8 cellular contexts compared by ENCODE assay signal in the genomic region with DNA sequence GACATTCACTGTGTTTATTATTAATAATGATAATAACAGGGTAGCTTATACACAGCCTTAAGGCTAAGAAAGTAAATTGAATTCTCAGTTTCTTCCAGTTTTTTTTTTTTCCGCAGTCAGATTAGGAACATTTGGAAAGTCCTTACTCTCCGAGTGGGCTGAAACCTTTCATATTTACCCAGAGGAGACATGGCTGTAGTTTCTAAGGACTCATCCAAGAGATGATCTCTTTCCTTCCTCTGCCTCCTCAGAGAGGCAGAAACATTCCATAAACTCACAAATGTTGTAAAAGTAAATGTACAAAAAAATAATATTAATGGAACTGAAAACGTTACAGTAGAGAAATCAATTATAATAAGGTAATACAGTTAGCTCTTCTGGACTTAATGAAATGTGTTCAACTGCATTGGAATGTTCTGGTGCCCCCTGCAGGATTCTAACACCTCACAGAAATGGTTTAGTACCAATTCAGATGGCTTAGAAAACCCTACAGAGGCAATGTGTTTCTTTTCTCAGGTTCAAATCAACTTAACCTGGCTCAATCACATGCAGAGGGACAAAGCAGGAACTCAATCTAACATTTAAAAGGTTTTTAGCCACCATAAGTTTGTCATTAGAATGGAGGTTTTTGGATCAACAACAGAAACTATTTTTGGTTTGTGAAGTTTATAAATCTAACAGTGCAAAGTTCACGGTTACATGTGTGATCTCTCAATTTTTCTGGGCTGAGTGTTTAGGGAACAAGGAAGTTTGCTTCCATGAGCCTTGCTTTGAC.
DNase-seq lines count a peak whose midpoint lies in the region; ATAC-seq, FAIRE-seq and TF ChIP-seq lines count a peak whose summit lies in the region.

No MANE protein-coding gene starts in this region.

- H3K27ac ChIP-seq in H1 (ENCODE audit: low read depth, low read length) (no peak overlapping the region), testis (no peak overlapping the region)
- H3K27ac ChIP-seq in naive thymus-derived CD4-positive, alpha-beta T cell (ENCODE audit: low read depth, low read length) = no peak overlapping the region

- no peak overlapping the region for H2BK20ac ChIP-seq in H1 (ENCODE audit: low read length)

- H4K91ac ChIP-seq in H1 (replicated peaks; ENCODE audit: insufficient read length, low read length) = no peak overlapping the region

- H3K4me2 ChIP-seq in H1 (ENCODE audit: insufficient read depth in 1 of 2, low read depth in 2 of 2, low read length in 2 of 2) = no peak overlapping the region

- H3K56ac ChIP-seq in H1 (replicated peaks; ENCODE audit: insufficient read length, low read depth, low read length) = no peak overlapping the region

- H3K4me3 ChIP-seq in H1 (ENCODE audit: extremely low read depth in 1 of 4, insufficient read depth in 2 of 4, low read depth in 3 of 4, low read length in 4 of 4) (no peak overlapping the region), testis (no peak overlapping the region)
- no peak overlapping the region for H3K4me3 ChIP-seq in naive thymus-derived CD4-positive, alpha-beta T cell (ENCODE audit: low read length)

- TF ChIP-seq CTCF in H1 (IDR thresholded peaks at IDR 0.05; ENCODE audit: control extremely low read depth in 1 of 3, insufficient read depth in 1 of 3, low read depth in 1 of 3, low read length in 3 of 3) (peak in 2 of 3 experiments; percentile 45 to 59; a peak in 3 of 4 replicates), testis (IDR thresholded peaks at IDR 0.05) (peak; percentile 39 to 48 (median 46))

- H3K4me3 Mint-ChIP-seq in activated CD4-positive, alpha-beta T cell treated with anti-CD3 and anti-CD28 coated beads, Interleukin-2, amount 10 ng/mL, durations not matched to agents 7 days and 5 days = no peak overlapping the region
- H3K4me3 Mint-ChIP-seq in naive thymus-derived CD4-positive, alpha-beta T cell = no peak overlapping the region

- no peak overlapping the region for H3K23ac ChIP-seq in H1 (ENCODE audit: insufficient read length)

- no peak overlapping the region for H2BK5ac ChIP-seq in H1 (ENCODE audit: low read depth, low read length)

- H3K9ac ChIP-seq in H1 (replicated peaks in 1 of 4; ENCODE audit: extremely low read depth in 1 of 4, low read depth in 3 of 4, low read length in 3 of 4) = no peak overlapping the region

- H4K5ac ChIP-seq in H1 (ENCODE audit: insufficient read length, low read depth, low read length) = no peak overlapping the region

- 41% methylated on average over 4 of the region's 4 CpGs; no CpG with 5 or more reads in 1 of the 2 experiments for WGBS in H1 (ENCODE audit: extremely low coverage in 1 of 2, insufficient coverage in 1 of 2, insufficient read length in 1 of 2, insufficient replicate concordance in 2 of 2, low coverage in 1 of 2, low lambda C conversion rate in 2 of 2, missing lambda C conversion rate in 1 of 2), 2 experiments
- WGBS in testis, 2 donors = 32 to 34% methylated on average over 4 of the region's 4 CpGs

- no peak overlapping the region for H2BK12ac ChIP-seq in H1 (ENCODE audit: low read depth, low read length)

- H3K27me3 ChIP-seq in H1 (replicated peaks in 1 of 4; ENCODE audit: control insufficient read depth in 3 of 4, extremely low read depth in 1 of 4, insufficient read depth in 3 of 4, low read length in 3 of 4) = no peaks in the 10 kb centered on the region
- no peaks in the 10 kb centered on the region for H3K27me3 ChIP-seq in naive thymus-derived CD4-positive, alpha-beta T cell (ENCODE audit: control insufficient read depth in 2 of 2, insufficient read depth in 2 of 2, low read length in 2 of 2)
- H3K27me3 ChIP-seq in testis = no peaks in the 10 kb centered on the region

- no peaks in the 10 kb centered on the region for H3K23me2 ChIP-seq in H1 (ENCODE audit: low read depth, low read length)

- H2BK15ac ChIP-seq in H1 (ENCODE audit: low read length) = no peak overlapping the region

- H3K4ac ChIP-seq in H1 (replicated peaks; ENCODE audit: insufficient read length, low read depth, low read length) = no peak overlapping the region

- peak; percentile 75 to 79 for TF ChIP-seq RAD21 in H1 (IDR thresholded peaks at IDR 0.05 in 1 of 2, conservative IDR thresholded peaks at IDR 0.05 in 1 of 2; ENCODE audit: low read depth in 2 of 2, low read length in 2 of 2)

- no peak overlapping the region for H2BK120ac ChIP-seq in H1 (replicated peaks; ENCODE audit: low read depth, low read length)

- H3K14ac ChIP-seq in H1 (ENCODE audit: insufficient read length) = no peak overlapping the region

- H4K20me1 ChIP-seq in H1 (replicated peaks in 1 of 2; ENCODE audit: control insufficient read depth in 1 of 2, insufficient read depth in 2 of 2, low read length in 2 of 2) = no peaks in the 10 kb centered on the region

- intact Hi-C loops in naive thymus-derived CD4-positive, alpha-beta T cell (cut with micrococcal nuclease) = loop anchor here (1.0 to 10.0 kb wide), 16 partner anchors 27 to 595 kb away; partner anchors contain the start of gene GLCCI1 (in 1 of the 2)
- intact Hi-C loops in testis (cut with DNase I; ENCODE audit: low total_unique reads) = no loop called here

- peaks cover 8% of the 10 kb centered on the region for H3K27me3 Mint-ChIP-seq in activated CD4-positive, alpha-beta T cell treated with anti-CD3 and anti-CD28 coated beads, Interleukin-2, amount 10 ng/mL, durations not matched to agents 7 days and 5 days
- peaks cover 0 to 10% (median 8%) of the 10 kb centered on the region in 5 donors for H3K27me3 Mint-ChIP-seq in naive thymus-derived CD4-positive, alpha-beta T cell

- no peaks in the 10 kb centered on the region for H3K79me2 ChIP-seq in H1 (ENCODE audit: control insufficient read depth in 1 of 2, insufficient read depth in 2 of 2, low read length in 2 of 2)

- no peaks in the 10 kb centered on the region; a peak in 1 of 8 replicates for H3K36me3 ChIP-seq in H1 (ENCODE audit: control insufficient read depth in 2 of 4, insufficient read depth in 4 of 4, low read length in 3 of 4)
- no peaks in the 10 kb centered on the region for H3K36me3 ChIP-seq in naive thymus-derived CD4-positive, alpha-beta T cell (ENCODE audit: control insufficient read depth in 2 of 3, insufficient read depth in 3 of 3, low read length in 3 of 3)
- no peaks in the 10 kb centered on the region for H3K36me3 ChIP-seq in testis (ENCODE audit: low read depth, missing control alignments)

- H3K4me1 ChIP-seq in H1 (replicated peaks in 1 of 4; ENCODE audit: control insufficient read depth in 3 of 4, insufficient read depth in 4 of 4, low read length in 3 of 4) (peaks cover 0 to 14% (median 2%) of the 10 kb centered on the region in 4 experiments; a peak in 4 of 7 replicates), testis (no peaks in the 10 kb centered on the region)
- peaks cover 0 to 6% of the 10 kb centered on the region in 2 donors for H3K4me1 ChIP-seq in naive thymus-derived CD4-positive, alpha-beta T cell (ENCODE audit: control insufficient read depth in 2 of 2, insufficient read depth in 2 of 2, low read length in 2 of 2)

- TF ChIP-seq EP300 in H1 (IDR thresholded peaks at IDR 0.05; ENCODE audit: borderline replicate concordance in 1 of 2, low read depth in 2 of 2, low read length in 2 of 2) = no peak

- no peaks in the 10 kb centered on the region for H3K79me1 ChIP-seq in H1 (ENCODE audit: low read depth, low read length)

- H2AK5ac ChIP-seq in H1 (ENCODE audit: low read depth, low read length) = no peak overlapping the region

- H3K27ac Mint-ChIP-seq in activated CD4-positive, alpha-beta T cell treated with anti-CD3 and anti-CD28 coated beads, Interleukin-2, amount 10 ng/mL, durations not matched to agents 7 days and 5 days = peak overlapping the region; percentile 16
- peak overlapping the region in 2 of 9 donors; percentile 5 to 42 for H3K27ac Mint-ChIP-seq in naive thymus-derived CD4-positive, alpha-beta T cell

- TF ChIP-seq POLR2A in H1 (IDR thresholded peaks at IDR 0.05; ENCODE audit: control extremely low read depth in 1 of 2, low read depth in 2 of 2, low read length in 2 of 2) = no peak
- TF ChIP-seq POLR2A in testis (IDR thresholded peaks at IDR 0.05) = no peak

- CTCF ChIA-PET in activated CD4-positive, alpha-beta T cell treated with anti-CD3 and anti-CD28 coated beads, Interleukin-2, amount 10 ng/mL, durations not matched to agents 7 days and 5 days (lab: Charles Lee) = interaction anchor here (0.6 to 3.0 kb wide), 13 partner anchors 8 to 509 kb away, joined by 3 to 11 read pairs (median 4); no protein-coding TSS in a partner anchor
- CTCF ChIA-PET in H1 (lab: Charles Lee; ENCODE audit: partially characterized antibody) = interaction anchor here (0.6 to 2.4 kb wide), 38 partner anchors 9 to 549 kb away, joined by 3 to 10 read pairs (median 4); partner anchors contain the start of gene GLCCI1
- CTCF ChIA-PET in naive thymus-derived CD4-positive, alpha-beta T cell (lab: Charles Lee) = interaction anchor here (0.6 to 4.2 kb wide), 29 partner anchors 9 to 627 kb away, joined by 3 to 29 read pairs (median 5); no protein-coding TSS in a partner anchor

- ATAC-seq in GM18498 (IDR thresholded peaks at IDR 0.05; ENCODE audit: unreplicated experiment) (peak; percentile 84), HG02943 (IDR thresholded peaks at IDR 0.05; ENCODE audit: low read depth, unreplicated experiment) (peak; percentile 91)
- ATAC-seq in naive thymus-derived CD4-positive, alpha-beta T cell = peak; percentile 89

- no peak overlapping the region for H2AFZ ChIP-seq in H1 (ENCODE audit: low read length)

- peak; percentile 78 for FAIRE-seq in H1 (lab: Jason Lieb, UNC)

- H3K9me3 Mint-ChIP-seq in activated CD4-positive, alpha-beta T cell treated with anti-CD3 and anti-CD28 coated beads, Interleukin-2, amount 10 ng/mL, durations not matched to agents 7 days and 5 days = no peaks in the 10 kb centered on the region
- no peaks in the 10 kb centered on the region for H3K9me3 Mint-ChIP-seq in naive thymus-derived CD4-positive, alpha-beta T cell

- DNase-seq in AG08396 (ENCODE audit: low spot score) (peak; percentile 17), NCI-H2227 (lab: John Stamatoyannopoulos, UW; ENCODE audit: unreplicated experiment) (peak; percentile 48), H1 (ENCODE audit: low read depth in 1 of 2, low spot score in 2 of 2) (no peak), testis (peak; percentile 85)
- DNase-seq in activated CD4-positive, alpha-beta T cell treated with anti-CD3 and anti-CD28 coated beads, Interleukin-2, amount 10 ng/mL, durations not matched to agents 7 days and 5 days = peak; percentile 80
- peak; percentile 11 to 73 (median 65) for DNase-seq in naive thymus-derived CD4-positive, alpha-beta T cell

- peaks cover 30% of the 10 kb centered on the region for H3K4me1 Mint-ChIP-seq in activated CD4-positive, alpha-beta T cell treated with anti-CD3 and anti-CD28 coated beads, Interleukin-2, amount 10 ng/mL, durations not matched to agents 7 days and 5 days
- peaks cover 7 to 33% (median 17%) of the 10 kb centered on the region in 7 donors for H3K4me1 Mint-ChIP-seq in naive thymus-derived CD4-positive, alpha-beta T cell

- no peaks in the 10 kb centered on the region for H3K9me3 ChIP-seq in H1 (ENCODE audit: insufficient read depth in 2 of 2, low read depth in 1 of 2, low read length in 1 of 2)
- H3K9me3 ChIP-seq in naive thymus-derived CD4-positive, alpha-beta T cell (ENCODE audit: control insufficient read depth in 2 of 3, low read length in 3 of 3) = no peaks in the 10 kb centered on the region
- H3K9me3 ChIP-seq in testis = no peaks in the 10 kb centered on the region

- no peak overlapping the region for H3K18ac ChIP-seq in H1 (ENCODE audit: extremely low read depth, low read length)

- POLR2A ChIA-PET in activated CD4-positive, alpha-beta T cell treated with anti-CD3 and anti-CD28 coated beads, Interleukin-2, amount 10 ng/mL, durations not matched to agents 7 days and 5 days (lab: Charles Lee) = no interaction called here
- POLR2A ChIA-PET in H1 (lab: Charles Lee; ENCODE audit: partially characterized antibody) = interaction anchor here (1.1 kb wide), 1 partner anchor 550 kb away, joined by 3 read pairs; the partner anchor contains the start of gene UMAD1
- POLR2A ChIA-PET in naive thymus-derived CD4-positive, alpha-beta T cell (lab: Charles Lee) = interaction anchor here (0.6 to 4.8 kb wide), 7 partner anchors 59 to 550 kb away, joined by 3 to 40 read pairs (median 3); partner anchors contain the start of genes GLCCI1 and UMAD1

- H3K36me3 Mint-ChIP-seq in activated CD4-positive, alpha-beta T cell treated with anti-CD3 and anti-CD28 coated beads, Interleukin-2, amount 10 ng/mL, durations not matched to agents 7 days and 5 days (ENCODE audit: low read depth) = peaks cover 2% of the 10 kb centered on the region
- H3K36me3 Mint-ChIP-seq in naive thymus-derived CD4-positive, alpha-beta T cell = peaks cover 0 to 7% (median 0%) of the 10 kb centered on the region in 5 donors

- no peak overlapping the region for H4K8ac ChIP-seq in H1 (ENCODE audit: extremely low read depth, insufficient read depth, low read length)

Comparison
In these comparisons a context has a peak if more than half of its experiments do, and no peak if none do; other contexts are left out.
1. DNase-seq: peak in AG08396 (single experiment), NCI-H2227 (single experiment), activated CD4-positive, alpha-beta T cell treated with anti-CD3 and anti-CD28 coated beads, Interleukin-2, amount 10 ng/mL, durations not matched to agents 7 days and 5 days (single experiment), naive thymus-derived CD4-positive, alpha-beta T cell (9 of 9) and testis (single experiment); none in H1 (0 of 2).
2. Peak in every context shown above with its lines, with median percentiles within 50 percentile points of each other: ATAC-seq.